ENCODE assay signal across 22 cellular contexts in genomic region chr16:16050106-16050505, GRCh38.
DNase-seq lines count a peak whose midpoint lies in the region; ATAC-seq and TF ChIP-seq lines count a peak whose summit lies in the region.
"Had no signal": no experiment of that assay in that cellular context is flagged by ENCODE, and none has a peak within 500 bp of the region (broad histone marks: within the 10 kb centered on the region; RNA-seq: fewer than 3 reads in every experiment).

No MANE protein-coding gene starts in this region.

- peaks cover 0 to 17% (median 4%) of the 10 kb centered on the region in 12 donors for H3K4me1 ChIP-seq in heart left ventricle
- peaks cover 2% of the 10 kb centered on the region for H3K4me1 ChIP-seq in right cardiac atrium (ENCODE audit: control insufficient read depth, insufficient read depth, low read length)
- H3K4me1 ChIP-seq in OCI-LY1 (ENCODE audit: insufficient read depth, low read length, severe bottlenecking): peaks cover 13% of the 10 kb centered on the region
- peaks cover 11% of the 10 kb centered on the region for H3K4me1 ChIP-seq in stomach smooth muscle (ENCODE audit: control insufficient read depth, insufficient read depth, low read length)
- H3K4me1 ChIP-seq: BE2C had no signal

- no peak overlapping the region for H3K4me2 ChIP-seq in OCI-LY1 (ENCODE audit: low read length)
- H3K4me2 ChIP-seq: SK-N-SH had no signal

- peak overlapping the region; percentile 33 for H3K27ac Mint-ChIP-seq in memory B cell

- ATAC-seq in heart left ventricle (peak in 2 of 4 donors; percentile 16 to 32), right cardiac atrium (no peak), memory B cell (ENCODE audit: low read depth) (no peak), HG03354 (IDR thresholded peaks at IDR 0.05; ENCODE audit: poor library complexity, severe bottlenecking, unreplicated experiment) (no peak)

- H3K4me1 Mint-ChIP-seq in memory B cell: peaks cover 9% of the 10 kb centered on the region

- no peaks in the 10 kb centered on the region for H3K9me3 Mint-ChIP-seq in memory B cell
- H3K9me3 Mint-ChIP-seq: CD4-positive, CD25-positive, alpha-beta regulatory T cell; IgD-negative memory B cell had no signal

- H3K4me3 ChIP-seq in heart left ventricle (no peak overlapping the region), right cardiac atrium (ENCODE audit: low read length) (no peak overlapping the region), OCI-LY1 (ENCODE audit: low read depth, low read length, poor library complexity, severe bottlenecking) (no peak overlapping the region), stomach smooth muscle (ENCODE audit: low read length in 2 of 2) (no peak overlapping the region), brain microvascular endothelial cell (ENCODE audit: low read depth, low read length) (no peak overlapping the region)

- H4K20me1 ChIP-seq in OCI-LY1 (ENCODE audit: insufficient read depth, low read length): no peaks in the 10 kb centered on the region

- H3K79me2 ChIP-seq in OCI-LY1 (ENCODE audit: insufficient read depth, low read length): no peaks in the 10 kb centered on the region

- H3K9ac ChIP-seq in OCI-LY1 (ENCODE audit: low read length) (no peak overlapping the region), stomach smooth muscle (ENCODE audit: low read length in 2 of 2) (no peak overlapping the region)
- H3K9ac ChIP-seq: SK-N-SH had no signal

- H3K36me3 ChIP-seq in heart left ventricle: peaks cover 0 to 97% (median 68%) of the 10 kb centered on the region in 9 donors
- peaks cover 93% of the 10 kb centered on the region for H3K36me3 ChIP-seq in OCI-LY1 (ENCODE audit: insufficient read depth, low read length)
- peaks cover 36 to 51% of the 10 kb centered on the region in 2 donors for H3K36me3 ChIP-seq in stomach smooth muscle (ENCODE audit: control insufficient read depth in 2 of 2, insufficient read depth in 2 of 2, low read length in 2 of 2)
- peaks cover 60% of the 10 kb centered on the region for H3K36me3 ChIP-seq in brain microvascular endothelial cell (replicated peaks)

- TF ChIP-seq CTCF in heart left ventricle (IDR thresholded peaks at IDR 0.05): no peak
- TF ChIP-seq CTCF in OCI-LY1 (IDR thresholded peaks at IDR 0.05; ENCODE audit: low read length): no peak
- TF ChIP-seq CTCF in brain microvascular endothelial cell (IDR thresholded peaks at IDR 0.05; ENCODE audit: low read depth, low read length, missing control alignments): no peak

- intact Hi-C loops in heart left ventricle (cut with DNase I): loop anchor here in 3 of 10 donors (5.0 to 10.0 kb wide), 3 partner anchors 65 to 95 kb away; no protein-coding TSS in a partner anchor
- intact Hi-C loops in right cardiac atrium (cut with DNase I): no loop called here

- H3K27me3 ChIP-seq in heart left ventricle (no peaks in the 10 kb centered on the region), right cardiac atrium (ENCODE audit: control insufficient read depth, insufficient read depth) (no peaks in the 10 kb centered on the region), OCI-LY1 (ENCODE audit: insufficient read depth, low read length) (no peaks in the 10 kb centered on the region), stomach smooth muscle (ENCODE audit: control insufficient read depth in 1 of 2, insufficient read depth in 2 of 2, low read length in 2 of 2) (no peaks in the 10 kb centered on the region), brain microvascular endothelial cell (replicated peaks) (no peaks in the 10 kb centered on the region)
- H3K27me3 ChIP-seq: BE2C had no signal

- peak in 1 of 5 donors; percentile 46 for DNase-seq in heart left ventricle
- DNase-seq in right cardiac atrium: no peak
- DNase-seq in memory B cell (ENCODE audit: low spot score in 2 of 2): no peak
- no peak for DNase-seq in SIG-M5 (lab: John Stamatoyannopoulos, UW)
- DNase-seq in brain microvascular endothelial cell: no peak
- DNase-seq: BE2C; CD4-positive, CD25-positive, alpha-beta regulatory T cell; DMS79; Karpas-422; MV-4-11; NCI-H1694; NCI-H2081; NCI-H2171; NCI-H345; NCI-H524 treated with DMSO at 0.1 percent for 48 hours; NCI-H82; SHP77; SK-N-SH had no signal

- TF ChIP-seq POLR2A in heart left ventricle (IDR thresholded peaks at IDR 0.05): no peak

- H3K9me2 ChIP-seq in OCI-LY1 (ENCODE audit: low read depth, low read length): no peaks in the 10 kb centered on the region
- H3K9me2 ChIP-seq: SK-N-SH had no signal

- no peak overlapping the region for H2AFZ ChIP-seq in OCI-LY1 (ENCODE audit: low read length)

- no peaks in the 10 kb centered on the region for H3F3A ChIP-seq in OCI-LY1 (ENCODE audit: insufficient read depth, low read length)

- no peak overlapping the region for H3K4me3 Mint-ChIP-seq in memory B cell
- H3K4me3 Mint-ChIP-seq: CD4-positive, CD25-positive, alpha-beta regulatory T cell had no signal

- H3K36me3 Mint-ChIP-seq in memory B cell: peaks cover 40% of the 10 kb centered on the region

- WGBS in heart left ventricle, 4 donors: 70 to 82% (median 74%) methylated on average over 6 of the region's 6 CpGs
- whole genome bisulfite sequencing in right cardiac atrium: 88% methylated on average over 6 of the region's 6 CpGs

- in situ Hi-C loops in brain microvascular endothelial cell (cut with HindIII; ENCODE audit: low pct_ligation_motif_present, low sequenced_read_pairs): no loop called here

- H3K27ac ChIP-seq in heart left ventricle (peak overlapping the region in 7 of 12 donors; percentile 25 to 49 (median 44)), right cardiac atrium (ENCODE audit: low read length) (no peak overlapping the region), OCI-LY1 (ENCODE audit: low read depth, low read length, poor library complexity, severe bottlenecking) (peak overlapping the region; percentile 37), stomach smooth muscle (ENCODE audit: low read length) (peak overlapping the region; percentile 18), brain microvascular endothelial cell (no peak overlapping the region)

- H3K27me3 Mint-ChIP-seq in memory B cell: no peaks in the 10 kb centered on the region
- H3K27me3 Mint-ChIP-seq: CD4-positive, CD25-positive, alpha-beta regulatory T cell; IgD-negative memory B cell had no signal

- H3K9me3 ChIP-seq in heart left ventricle (no peaks in the 10 kb centered on the region), right cardiac atrium (ENCODE audit: control insufficient read depth, low read length) (no peaks in the 10 kb centered on the region), OCI-LY1 (ENCODE audit: low read length) (no peaks in the 10 kb centered on the region), stomach smooth muscle (ENCODE audit: control insufficient read depth in 2 of 2, low read length in 2 of 2) (no peaks in the 10 kb centered on the region)
- H3K9me3 ChIP-seq: BE2C, SK-N-SH had no signal

Comparison
In these comparisons a context has a peak if more than half of its experiments do, and no peak if none do; other contexts are left out.
1. H3K27ac ChIP-seq: peak in heart left ventricle (7 of 12), OCI-LY1 (single experiment) and stomach smooth muscle (single experiment); none in right cardiac atrium (single experiment) and brain microvascular endothelial cell (single experiment).